ENCODE assay signal across 11 cellular contexts in genomic region chr6:71727632-71728294, GRCh38.
A peak's percentile ranks its signal among the peaks of the same experiment; 100 is the strongest.
DNase-seq lines count a peak whose midpoint lies in the region; ATAC-seq and TF ChIP-seq lines count a peak whose summit lies in the region.
"Had no signal": no experiment of that assay in that cellular context is flagged by ENCODE, and none has a peak within 500 bp of the region (broad histone marks: within the 10 kb centered on the region; RNA-seq: fewer than 3 reads in every experiment).

No MANE protein-coding gene starts in this region.

- no peak for TF ChIP-seq CTCF in GM20000 (IDR thresholded peaks at IDR 0.05; ENCODE audit: extremely low read depth, missing control alignments)

- peak; percentile 98 for ATAC-seq in GM18907 (IDR thresholded peaks at IDR 0.05; ENCODE audit: unreplicated experiment)
- peak; percentile 93 for ATAC-seq in HG02642 (IDR thresholded peaks at IDR 0.05; ENCODE audit: poor library complexity, unreplicated experiment)

- TF ChIP-seq POLR2A in erythroblast (IDR thresholded peaks at IDR 0.05; ENCODE audit: low read length) = no peak

- DNase-seq in HT1080 (ENCODE audit: low read depth) (peak; percentile 42), pons (ENCODE audit: low spot score) (peak; percentile 85), GM20000 (ENCODE audit: low spot score) (no peak), AML-193 (lab: John Stamatoyannopoulos, UW) (no peak), activated gamma-delta T cell treated with Interleukin-2 at 50 U/mL for 16 hours (no peak), erythroblast (lab: John Stamatoyannopoulos, UW) (no peak)
- DNase-seq: immature natural killer cell, NCI-H1048, stomach had no signal

Comparison
In these comparisons a context has a peak if more than half of its experiments do, and no peak if none do; other contexts are left out.
1. DNase-seq: peak in HT1080 (single experiment) and pons (single experiment); none in GM20000 (single experiment), AML-193 (0 of 2), activated gamma-delta T cell treated with Interleukin-2 at 50 U/mL for 16 hours (single experiment) and erythroblast (0 of 2).